27 cellular contexts compared by ENCODE assay signal in genomic region chr2:236593956-236594355, GRCh38.
"Had no signal": no experiment of that assay in that cellular context is flagged by ENCODE, and none has a peak within 500 bp of the region (broad histone marks: within the 10 kb centered on the region; RNA-seq: fewer than 3 reads in every experiment).

No MANE protein-coding gene starts in this region.

- H3K4me3 ChIP-seq: SJCRH30, SK-N-MC had no signal

- H3K27ac ChIP-seq: SJCRH30, SK-N-MC, WERI-Rb-1 had no signal

- ATAC-seq: activated CD8-positive, alpha-beta memory T cell treated with anti-CD3 and anti-CD28 coated beads, Interleukin-2, amount 10 ng/mL, durations not matched to agents 7 days and 5 days; activated naive CD8-positive, alpha-beta T cell treated with anti-CD3 and anti-CD28 coated beads, Interleukin-2, amount 50 U/mL, for 24 hours; Panc1 had no signal

- H3K36me3 ChIP-seq: SJCRH30, WERI-Rb-1 had no signal

- DNase-seq: activated CD4-positive, alpha-beta memory T cell treated with anti-CD3 and anti-CD28 coated beads, Interleukin-2, amount 10 ng/mL, durations not matched to agents 7 days and 5 days; activated CD4-positive, alpha-beta T cell treated with anti-CD3 and anti-CD28 coated beads for 1 hour; activated CD4-positive, alpha-beta T cell treated with anti-CD3 and anti-CD28 coated beads for 48 hours; activated CD4-positive, CD25-positive, alpha-beta regulatory T cell; activated CD8-positive, alpha-beta memory T cell treated with anti-CD3 and anti-CD28 coated beads for 24 hours; activated CD8-positive, alpha-beta memory T cell treated with anti-CD3 and anti-CD28 coated beads, Interleukin-2, amount 10 ng/mL, durations not matched to agents 7 days and 5 days; activated CD8-positive, alpha-beta memory T cell treated with anti-CD3 and anti-CD28 coated beads, Interleukin-2, amount 50 U/mL, for 48 hours; activated effector memory CD4-positive, alpha-beta T cell treated with Interleukin-2 at 50 U/mL for 16 hours; activated naive CD4-positive, alpha-beta T cell treated with anti-CD3 and anti-CD28 coated beads, Interleukin-2, amount 10 ng/mL, durations not matched to agents 7 days and 5 days; activated naive CD8-positive, alpha-beta T cell treated with anti-CD3 and anti-CD28 coated beads, Interleukin-2, amount 50 U/mL, for 24 hours; activated T-cell treated with anti-CD3 and anti-CD28 coated beads, Interleukin-2, amount 50 U/mL, for 48 hours; anterior cingulate cortex; central memory CD4-positive, alpha-beta T cell; Karpas-422; NCI-H1048; NCI-H1105 treated with DMSO at 0.1 percent for 48 hours; NCI-H1436; NCI-H1694; NCI-H1930; NCI-H345; NCI-H524 treated with DMSO at 0.1 percent for 48 hours; SHP77; SJCRH30; T1000; WERI-Rb-1 had no signal

- H3K27me3 ChIP-seq: SJCRH30 had no signal
